Comparison of ENCODE assay signal across 7 cellular contexts in genomic region chr3:127074900-127075360, GRCh38.
DNase-seq lines count a peak whose midpoint lies in the region; ATAC-seq and TF ChIP-seq lines count a peak whose summit lies in the region.

No MANE protein-coding gene starts in this region.

- H3K4me3 ChIP-seq in GM12865 (ENCODE audit: low read depth, low read length) (no peak overlapping the region), kidney epithelial cell (ENCODE audit: low read depth, low read length) (no peak overlapping the region)

- no peak for TF ChIP-seq CTCF in GM12865 (IDR thresholded peaks at IDR 0.05; ENCODE audit: insufficient read depth, low read depth, low read length, missing control alignments)
- TF ChIP-seq CTCF in VCaP (conservative IDR thresholded peaks at IDR 0.05) = no peak
- no peak for TF ChIP-seq CTCF in kidney epithelial cell (IDR thresholded peaks at IDR 0.05; ENCODE audit: insufficient read depth, low read length, poor library complexity, severe bottlenecking)

- peak overlapping the region; percentile 70 for H3K27ac ChIP-seq in VCaP

- no peaks in the 10 kb centered on the region for H3K9me3 ChIP-seq in T-helper 17 cell (ENCODE audit: control insufficient read depth, low read length, poor library complexity, severe bottlenecking)

- ATAC-seq in GM21528 (IDR thresholded peaks at IDR 0.05; ENCODE audit: low FRiP score, unreplicated experiment) = peak; percentile 79
- ATAC-seq in T-helper 17 cell = no peak

- peaks cover 3% of the 10 kb centered on the region for H3K36me3 Mint-ChIP-seq in T-helper 17 cell (ENCODE audit: low read depth)

- H3K27me3 Mint-ChIP-seq in T-helper 17 cell = peaks cover 14% of the 10 kb centered on the region

- H3K36me3 ChIP-seq in kidney epithelial cell (ENCODE audit: control insufficient read depth, insufficient read depth, low read length) = no peaks in the 10 kb centered on the region

- peak; percentile 93 for DNase-seq in GM12865 (ENCODE audit: low read depth)
- DNase-seq in HT-29 (ENCODE audit: low spot score) = peak; percentile 16
- DNase-seq in kidney epithelial cell (ENCODE audit: low read depth) = peak; percentile 42
- DNase-seq in HuH-7.5 (ENCODE audit: low spot score) = no peak
- DNase-seq in T-helper 17 cell = no peak

- H3K4me3 Mint-ChIP-seq in T-helper 17 cell = no peak overlapping the region

- peaks cover 15% of the 10 kb centered on the region for H3K27me3 ChIP-seq in kidney epithelial cell (ENCODE audit: control insufficient read depth, insufficient read depth, low read length)

- H3K27ac Mint-ChIP-seq in T-helper 17 cell = no peak overlapping the region

- H3K4me1 Mint-ChIP-seq in T-helper 17 cell = no peaks in the 10 kb centered on the region

Comparison
In these comparisons a context has a peak if more than half of its experiments do, and no peak if none do; other contexts are left out.
1. DNase-seq: peak in GM12865 (single experiment), HT-29 (single experiment) and kidney epithelial cell (single experiment); none in HuH-7.5 (single experiment) and T-helper 17 cell (0 of 3).